In genomic region chr4:113878718-113879117, GRCh38 we compare ENCODE assay signal across 12 cellular contexts.
A peak's percentile ranks its signal among the peaks of the same experiment; 100 is the strongest.
DNase-seq lines count a peak whose midpoint lies in the region; ATAC-seq and TF ChIP-seq lines count a peak whose summit lies in the region.
"Had no signal": no experiment of that assay in that cellular context is flagged by ENCODE, and none has a peak within 500 bp of the region (broad histone marks: within the 10 kb centered on the region; RNA-seq: fewer than 3 reads in every experiment).

No MANE protein-coding gene starts in this region.

- H2AFZ ChIP-seq in GM23338, result no peak overlapping the region
- no peak overlapping the region for H2AFZ ChIP-seq in hepatocyte

- no peaks in the 10 kb centered on the region for H3K9me3 Mint-ChIP-seq in GM23338

- peaks cover 16% of the 10 kb centered on the region for H3K4me1 Mint-ChIP-seq in GM23338

- ATAC-seq in GM23338 (peak; percentile 98), GM18505 (IDR thresholded peaks at IDR 0.05; ENCODE audit: unreplicated experiment) (no peak)

- H3K36me3 ChIP-seq in GM23338 (ENCODE audit: insufficient read depth), result no peaks in the 10 kb centered on the region
- H3K36me3 ChIP-seq in SJSA1, result no peaks in the 10 kb centered on the region
- no peaks in the 10 kb centered on the region for H3K36me3 ChIP-seq in hepatocyte (replicated peaks; ENCODE audit: insufficient read depth, low read depth)
- H3K36me3 ChIP-seq in colonic mucosa, result no peaks in the 10 kb centered on the region
- H3K36me3 ChIP-seq: ascending aorta had no signal

- H3K27me3 ChIP-seq in GM23338 (ENCODE audit: insufficient read depth) (no peaks in the 10 kb centered on the region), SJSA1 (replicated peaks) (no peaks in the 10 kb centered on the region), hepatocyte (no peaks in the 10 kb centered on the region), colonic mucosa (no peaks in the 10 kb centered on the region)
- H3K27me3 ChIP-seq: ascending aorta had no signal

- H3K27me3 Mint-ChIP-seq in GM23338 (ENCODE audit: insufficient read depth, low read depth, poor library complexity), result no peaks in the 10 kb centered on the region

- H4K20me1 ChIP-seq in GM23338 (replicated peaks; ENCODE audit: insufficient read depth) (no peaks in the 10 kb centered on the region), hepatocyte (ENCODE audit: insufficient read depth, poor library complexity, severe bottlenecking) (no peaks in the 10 kb centered on the region)

- no peaks in the 10 kb centered on the region for H3K79me2 ChIP-seq in GM23338 (replicated peaks; ENCODE audit: insufficient read depth)
- H3K79me2 ChIP-seq in hepatocyte, result no peaks in the 10 kb centered on the region

- H3F3A ChIP-seq in GM23338 (replicated peaks; ENCODE audit: low read depth), result no peaks in the 10 kb centered on the region

- TF ChIP-seq POLR2A in GM18505 (IDR thresholded peaks at IDR 0.05; ENCODE audit: borderline replicate concordance, extremely low read depth, insufficient read depth, insufficient read length), result no peak

- H3K9me2 ChIP-seq in GM23338 (ENCODE audit: insufficient read depth) (no peaks in the 10 kb centered on the region), hepatocyte (replicated peaks; ENCODE audit: insufficient read depth) (no peaks in the 10 kb centered on the region)

- no peak overlapping the region for H3K4me3 ChIP-seq in GM23338
- no peak overlapping the region for H3K4me3 ChIP-seq in SJSA1
- no peak overlapping the region for H3K4me3 ChIP-seq in hepatocyte
- H3K4me3 ChIP-seq in colonic mucosa, result no peak overlapping the region
- H3K4me3 ChIP-seq: ascending aorta had no signal

- intact Hi-C loops in colonic mucosa (cut with DNase I), result no loop called here

- 8% methylated on average over 3 of the region's 3 CpGs for WGBS in hepatocyte (ENCODE audit: low lambda C conversion rate, missing lambda C conversion rate)

- H3K4me3 Mint-ChIP-seq in GM23338, result no peak overlapping the region

- in situ Hi-C loops in ACHN (cut with HindIII; ENCODE audit: low pct_ligation_motif_present, low pct_unique_long_range_greater_than_20kb, low sequenced_read_pairs), result no loop called here

- no peak overlapping the region for H3K9ac ChIP-seq in colonic mucosa (ENCODE audit: low read depth in 2 of 2, low read length in 2 of 2)

- no peak overlapping the region for H3K27ac Mint-ChIP-seq in GM23338

- H3K4me2 ChIP-seq in GM23338 (no peak overlapping the region), hepatocyte (no peak overlapping the region)

- no peak overlapping the region for H3K27ac ChIP-seq in GM23338 (ENCODE audit: low read depth)
- no peak overlapping the region for H3K27ac ChIP-seq in SJSA1
- no peak overlapping the region for H3K27ac ChIP-seq in hepatocyte
- H3K27ac ChIP-seq in colonic mucosa, result no peak overlapping the region
- H3K27ac ChIP-seq: ascending aorta had no signal

- DNase-seq in ACHN, result peak; percentile 75
- peak; percentile 89 for DNase-seq in GM23338 (ENCODE audit: low spot score)
- DNase-seq in SJSA1 (ENCODE audit: low read depth in 1 of 2, low spot score in 2 of 2), result peak; percentile 31 to 48
- DNase-seq in hepatocyte (ENCODE audit: low spot score), result peak; percentile 39
- no peak for DNase-seq in AML-193 (lab: John Stamatoyannopoulos, UW)
- no peak for DNase-seq in NCI-H2107 treated with DMSO at 0.1 percent for 48 hours (lab: John Stamatoyannopoulos, UW; ENCODE audit: unreplicated experiment)
- DNase-seq in colonic mucosa, result no peak
- DNase-seq: GDM1, H7, NCI-H1105 treated with DMSO at 0.1 percent for 48 hours had no signal

- H3K4me1 ChIP-seq in GM23338 (ENCODE audit: insufficient read depth), result peaks cover 33% of the 10 kb centered on the region
- peaks cover 6% of the 10 kb centered on the region for H3K4me1 ChIP-seq in SJSA1 (replicated peaks)
- H3K4me1 ChIP-seq in hepatocyte (ENCODE audit: insufficient read depth), result no peaks in the 10 kb centered on the region
- H3K4me1 ChIP-seq in colonic mucosa, result no peaks in the 10 kb centered on the region

- TF ChIP-seq CTCF in GM23338 (conservative IDR thresholded peaks at IDR 0.05; ENCODE audit: low read depth in 2 of 2) (peak; percentile 67 to 81), hepatocyte (IDR thresholded peaks at IDR 0.05; ENCODE audit: poor library complexity) (peak; percentile 31), colonic mucosa (IDR thresholded peaks at IDR 0.05) (no peak)

- H3K36me3 Mint-ChIP-seq in GM23338 (ENCODE audit: low read depth), result 0 out of 3 replicates have a peak, but pooled peaks cover 3% of the 10 kb centered on the region

- H3K9me3 ChIP-seq in SJSA1 (replicated peaks) (no peaks in the 10 kb centered on the region), hepatocyte (ENCODE audit: low read depth) (no peaks in the 10 kb centered on the region), colonic mucosa (no peaks in the 10 kb centered on the region)
- H3K9me3 ChIP-seq: ascending aorta had no signal

TF ChIP-seq in GM23338, 12 proteins besides CTCF, POLR2A, EP300 and RAD21:
- TF ChIP-seq NANOG (IDR thresholded peaks at IDR 0.05; ENCODE audit: borderline replicate concordance), result no peak
- TF ChIP-seq POLR2AphosphoS5 (IDR thresholded peaks at IDR 0.05; ENCODE audit: low read depth), result no peak
- TF ChIP-seq JUNB (IDR thresholded peaks at IDR 0.05; ENCODE audit: unreplicated experiment), result no peak
- TF ChIP-seq ZNF331 (CRISPR knock-in tag; IDR thresholded peaks at IDR 0.05; ENCODE audit: low read depth), result no peak
- TF ChIP-seq EZH2phosphoT487 (IDR thresholded peaks at IDR 0.05; ENCODE audit: unreplicated experiment), result no peak
TF ChIP-seq in GM23338: peak in this region for 0.

Comparison
In these comparisons a context has a peak if more than half of its experiments do, and no peak if none do; other contexts are left out.
1. DNase-seq: peak in ACHN (single experiment), GM23338 (single experiment), SJSA1 (2 of 2) and hepatocyte (single experiment); none in AML-193 (0 of 2), NCI-H2107 treated with DMSO at 0.1 percent for 48 hours (single experiment) and colonic mucosa (single experiment).